Comparison of ENCODE assay signal across 16 cellular contexts in the genomic region with DNA sequence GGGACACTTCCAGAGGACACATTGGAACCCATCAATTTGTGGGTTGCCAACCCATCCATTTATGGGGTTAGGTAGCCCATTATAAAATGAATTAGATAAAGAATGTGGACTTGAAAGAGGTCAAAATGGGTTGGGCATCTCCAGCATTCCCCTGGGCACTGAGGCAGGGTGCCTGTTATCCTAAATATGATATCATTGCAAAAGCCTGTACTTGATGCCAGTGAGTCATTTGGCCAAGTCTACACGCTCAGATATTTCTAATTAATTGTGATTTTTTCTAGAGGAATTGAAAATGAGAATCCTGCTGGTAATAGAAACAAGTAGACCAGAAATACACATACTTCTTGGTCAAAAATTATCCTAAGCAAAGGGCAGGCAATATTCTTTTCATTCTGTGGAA. TPM values are rescaled to one million over a fixed set of nuclear protein-coding genes. Genes with fewer than 3 reads are reported as not detected.
DNase-seq lines count a peak whose midpoint lies in the region; ATAC-seq and TF ChIP-seq lines count a peak whose summit lies in the region.
"Had no signal": no experiment of that assay in that cellular context is flagged by ENCODE, and none has a peak within 500 bp of the region (broad histone marks: within the 10 kb centered on the region; RNA-seq: fewer than 3 reads in every experiment).

No MANE protein-coding gene starts in this region.

- H3K36me3 ChIP-seq in subcutaneous abdominal adipose tissue (ENCODE audit: control insufficient read depth in 5 of 5, insufficient read depth in 5 of 5, low read length in 5 of 5) = peaks cover 17 to 39% (median 32%) of the 10 kb centered on the region in 5 donors

- ATAC-seq in HG03039 (IDR thresholded peaks at IDR 0.05; ENCODE audit: unreplicated experiment) (no peak), HG03354 (IDR thresholded peaks at IDR 0.05; ENCODE audit: poor library complexity, severe bottlenecking, unreplicated experiment) (no peak)

- H3K27me3 Mint-ChIP-seq in HFFc6 (ENCODE audit: insufficient read depth) = no peaks in the 10 kb centered on the region; the same call in 1 of the 2 replicates

- no peaks in the 10 kb centered on the region for H3K9me3 ChIP-seq in subcutaneous abdominal adipose tissue (ENCODE audit: control insufficient read depth in 5 of 5, low read length in 5 of 5)
- H3K9me3 ChIP-seq: BLaER1, sigmoid colon had no signal

- DNase-seq in HFFc6 = peak; percentile 50
- DNase-seq in astrocyte of the spinal cord (ENCODE audit: low read depth, low spot score) = peak; percentile 28
- peak; percentile 64 for DNase-seq in fibroblast of the aortic adventitia (ENCODE audit: low read depth)
- no peak for DNase-seq in iPS-NIHi11 (ENCODE audit: low spot score)
- DNase-seq: activated CD4-positive, CD25-positive, alpha-beta regulatory T cell treated with anti-CD3 and anti-CD28 coated beads, Interleukin-2, amount 50 U/mL, for 72 hours; activated gamma-delta T cell treated with Interleukin-2 at 50 U/mL for 16 hours; GF-D8; NCI-H1930; NCI-H526; stimulated activated CD4-positive, alpha-beta T cell treated with anti-CD3 and anti-CD28 coated beads, Interleukin-4, amount 100 ng/mL, for 1 hour; substantia nigra had no signal

- H3K27ac Mint-ChIP-seq in HFFc6 = peak overlapping the region; percentile 83

- H3K4me1 ChIP-seq in subcutaneous abdominal adipose tissue (ENCODE audit: control insufficient read depth in 5 of 5, insufficient read depth in 5 of 5, low read length in 5 of 5) = peaks cover 0 to 34% (median 28%) of the 10 kb centered on the region in 5 donors
- H3K4me1 ChIP-seq: BLaER1 had no signal

- no peaks in the 10 kb centered on the region for H3K27me3 ChIP-seq in subcutaneous abdominal adipose tissue (ENCODE audit: control insufficient read depth in 5 of 5, insufficient read depth in 4 of 5, low read length in 5 of 5)
- H3K27me3 ChIP-seq: BLaER1, sigmoid colon had no signal

- H3K4me3 Mint-ChIP-seq in HFFc6 = peak overlapping the region; percentile 1; the same call in 1 of the 2 replicates

- in situ Hi-C loops in astrocyte of the spinal cord (cut with HindIII; ENCODE audit: low sequenced_read_pairs) = no loop called here

- peaks cover 24% of the 10 kb centered on the region for H3K36me3 Mint-ChIP-seq in HFFc6 (ENCODE audit: low read depth)

- peak overlapping the region; percentile 64 for H3K27ac ChIP-seq in subcutaneous abdominal adipose tissue (ENCODE audit: low read depth, low read length)
- H3K27ac ChIP-seq: BLaER1 had no signal

- peaks cover 58% of the 10 kb centered on the region for H3K4me1 Mint-ChIP-seq in HFFc6 (ENCODE audit: low read depth)

- TF ChIP-seq CTCF in HFFc6 (IDR thresholded peaks at IDR 0.05) = no peak
- no peak for TF ChIP-seq CTCF in astrocyte of the spinal cord (IDR thresholded peaks at IDR 0.05; ENCODE audit: low read depth, low read length)
- TF ChIP-seq CTCF in fibroblast of the aortic adventitia (IDR thresholded peaks at IDR 0.05; ENCODE audit: insufficient read depth, low read length) = no peak

- no peaks in the 10 kb centered on the region for H3K9me3 Mint-ChIP-seq in HFFc6

- H3K4me3 ChIP-seq in astrocyte of the spinal cord (ENCODE audit: low read depth, low read length) = no peak overlapping the region
- no peak overlapping the region for H3K4me3 ChIP-seq in fibroblast of the aortic adventitia (ENCODE audit: low read depth, low read length)
- no peak overlapping the region for H3K4me3 ChIP-seq in subcutaneous abdominal adipose tissue (ENCODE audit: low read depth in 1 of 5, low read length in 5 of 5)
- H3K4me3 ChIP-seq: BLaER1, sigmoid colon had no signal

- no peak overlapping the region for H3K9ac ChIP-seq in subcutaneous abdominal adipose tissue (ENCODE audit: low read length in 5 of 5)
- H3K9ac ChIP-seq: BLaER1 had no signal

RNA-seq across cellular contexts. Expression of a gene that starts 21.9 kb away (rescaled TPM):
- total RNA-seq in HFFc6 (2021; fragmentation: NEBNext Ultra II Directional; extraction: Animal tissue kit (Norgen Biotek cat#: 25700)) = 100 to 1,000 TPM in 3 of 6 experiments, 10 to 100 TPM in 3; 89.6 to 182 (median 104) TPM
- 105 and 178 TPM in 2 replicates for total RNA-seq in fibroblast of the aortic adventitia (ENCODE audit: low replicate concordance)

RNA-seq across cellular contexts. Expression of a gene that starts 42.5 kb away (rescaled TPM):
- total RNA-seq in HFFc6 (2021; fragmentation: NEBNext Ultra II Directional; extraction: Animal tissue kit (Norgen Biotek cat#: 25700)) = not detected
- 0.09 TPM in 1 of 2 replicates, not detected in the other for total RNA-seq in fibroblast of the aortic adventitia (ENCODE audit: low replicate concordance)
- total RNA-seq: sigmoid colon had no signal
